ENCODE assay signal across 20 cellular contexts in the genomic region with DNA sequence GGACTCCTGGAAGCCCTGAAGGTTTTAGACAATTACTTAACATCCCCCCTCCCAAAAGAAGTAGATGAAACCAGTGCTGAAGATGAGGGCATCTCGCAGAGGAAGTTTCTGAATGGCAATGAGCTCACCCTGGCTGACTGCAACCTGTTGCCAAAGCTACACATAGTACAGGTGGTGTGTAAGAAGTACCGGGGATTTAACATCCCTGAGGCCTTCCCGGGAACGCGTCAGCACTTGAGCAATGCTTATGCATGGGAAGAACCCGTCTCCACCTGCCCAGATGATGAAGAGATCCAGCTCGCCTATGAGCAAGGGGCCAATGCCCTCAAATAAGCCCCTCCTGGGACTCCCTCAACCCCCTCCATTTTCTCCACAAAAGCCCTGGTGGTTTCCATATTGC.
"Had no signal": no experiment of that assay in that cellular context is flagged by ENCODE, and none has a peak within 500 bp of the region (broad histone marks: within the 10 kb centered on the region; RNA-seq: fewer than 3 reads in every experiment).

No MANE protein-coding gene starts in this region.

- H3K4me1 ChIP-seq: gastrocnemius medialis, pancreas, psoas muscle, right atrium auricular region, tibial artery had no signal

- H3K27ac Mint-ChIP-seq: activated naive CD8-positive, alpha-beta T cell treated with anti-CD3 and anti-CD28 coated beads for 36 hours; nephron; stimulated activated naive CD8-positive, alpha-beta T cell treated with anti-CD3 and anti-CD28 coated beads, Interleukin-15, Interleukin-2, amounts not matched to agents 100 ng/mL and 50 ng/mL, for 24 hours had no signal

- ATAC-seq: gastrocnemius medialis, left ventricle myocardium superior, pancreas, psoas muscle had no signal

- H3K36me3 ChIP-seq: gastrocnemius medialis, pancreas, right atrium auricular region, tibial artery, WERI-Rb-1 had no signal

- H3K27me3 Mint-ChIP-seq: activated naive CD8-positive, alpha-beta T cell treated with anti-CD3 and anti-CD28 coated beads for 36 hours; stimulated activated naive CD8-positive, alpha-beta T cell treated with anti-CD3 and anti-CD28 coated beads, Interleukin-15, Interleukin-2, amounts not matched to agents 100 ng/mL and 50 ng/mL, for 24 hours had no signal

- H3K27me3 ChIP-seq: pancreas, right atrium auricular region, tibial artery had no signal

- H3K36me3 Mint-ChIP-seq: activated naive CD8-positive, alpha-beta T cell treated with anti-CD3 and anti-CD28 coated beads for 36 hours had no signal

- H3K9me3 ChIP-seq: gastrocnemius medialis, pancreas had no signal

- DNase-seq: activated CD4-positive, alpha-beta T cell treated with anti-CD3 and anti-CD28 coated beads, Interleukin-2, amount 50 U/mL, for 4 hours; activated naive CD4-positive, alpha-beta T cell treated with Interleukin-2 at 50 U/mL for 16 hours; activated naive CD8-positive, alpha-beta T cell treated with anti-CD3 and anti-CD28 coated beads for 36 hours; activated T-cell treated with anti-CD3 and anti-CD28 coated beads, Interleukin-2, amount 50 U/mL, for 48 hours; cerebellar nuclear complex; cortex of kidney; erythroblast; gastrocnemius medialis; hippocampal formation; left ventricle myocardium superior; pancreas; psoas muscle; stimulated activated CD4-positive, alpha-beta T cell treated with anti-CD3 and anti-CD28 coated beads, Interleukin-12 subunit alpha, Interleukin-12 subunit beta, amount 100 ng/mL, for 4 hours; stimulated activated CD4-positive, alpha-beta T cell treated with anti-CD3 and anti-CD28 coated beads, Interleukin-4, amount 100 ng/mL, for 4 hours; substantia nigra; tibial artery; WERI-Rb-1 had no signal

- H3K4me1 Mint-ChIP-seq: activated naive CD8-positive, alpha-beta T cell treated with anti-CD3 and anti-CD28 coated beads for 36 hours; nephron had no signal

- H3K27ac ChIP-seq: gastrocnemius medialis, pancreas, psoas muscle, right atrium auricular region, tibial artery, WERI-Rb-1 had no signal

- H3K4me3 Mint-ChIP-seq: activated naive CD8-positive, alpha-beta T cell treated with anti-CD3 and anti-CD28 coated beads for 36 hours; nephron; stimulated activated naive CD8-positive, alpha-beta T cell treated with anti-CD3 and anti-CD28 coated beads, Interleukin-15, Interleukin-2, amounts not matched to agents 100 ng/mL and 50 ng/mL, for 24 hours had no signal

- H3K4me3 ChIP-seq: gastrocnemius medialis, pancreas, psoas muscle, right atrium auricular region, tibial artery had no signal
